In the genomic region with DNA sequence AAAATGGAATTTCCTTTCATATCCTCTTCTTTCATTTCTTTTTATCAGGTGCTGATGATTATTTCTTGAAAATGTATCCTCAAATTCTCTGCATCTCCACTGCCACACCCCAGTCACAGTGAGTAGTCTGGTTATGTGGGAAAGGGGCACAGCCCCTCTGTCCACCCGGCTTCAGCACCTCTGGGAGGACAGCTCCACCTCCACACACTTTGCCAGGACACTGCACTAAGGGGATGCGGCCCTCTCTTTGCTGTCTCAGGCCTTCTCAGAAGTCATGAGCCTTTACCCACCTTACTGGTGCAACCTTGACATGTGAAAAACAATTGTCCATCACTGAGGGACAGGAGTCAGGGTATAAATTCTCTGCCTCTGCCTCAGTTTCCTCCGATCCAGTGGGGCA, we compare ENCODE assay signal across 26 cellular contexts.
"Had no signal": no experiment of that assay in that cellular context is flagged by ENCODE, and none has a peak within 500 bp of the region (broad histone marks: within the 10 kb centered on the region; RNA-seq: fewer than 3 reads in every experiment).

No MANE protein-coding gene starts in this region.

- H3K27me3 ChIP-seq: brain microvascular endothelial cell, cardiac muscle cell had no signal

- H3K27ac Mint-ChIP-seq: activated CD4-positive, alpha-beta memory T cell treated with anti-CD3 and anti-CD28 coated beads, Interleukin-2, amount 10 ng/mL, durations not matched to agents 7 days and 5 days; activated CD4-positive, alpha-beta T cell treated with anti-CD3 and anti-CD28 coated beads for 36 hours; activated naive CD4-positive, alpha-beta T cell treated with anti-CD3 and anti-CD28 coated beads for 36 hours; activated naive CD8-positive, alpha-beta T cell; activated T-helper 17 cell treated with anti-CD3 and anti-CD28 coated beads, Interleukin-2, amount 50 U/mL, for 72 hours; T-cell had no signal

- ATAC-seq: activated CD4-positive, alpha-beta T cell treated with anti-CD3 and anti-CD28 coated beads for 36 hours; activated T-helper 17 cell treated with anti-CD3 and anti-CD28 coated beads, Interleukin-2, amount 50 U/mL, for 72 hours; T-cell had no signal

- H3K4me1 Mint-ChIP-seq: activated CD4-positive, alpha-beta memory T cell treated with anti-CD3 and anti-CD28 coated beads, Interleukin-2, amount 10 ng/mL, durations not matched to agents 7 days and 5 days; activated CD4-positive, alpha-beta T cell treated with anti-CD3 and anti-CD28 coated beads for 36 hours; activated T-helper 17 cell treated with anti-CD3 and anti-CD28 coated beads, Interleukin-2, amount 50 U/mL, for 72 hours; T-cell had no signal

- DNase-seq: activated CD4-positive, alpha-beta memory T cell treated with anti-CD3 and anti-CD28 coated beads, Interleukin-2, amount 10 ng/mL, durations not matched to agents 7 days and 5 days; activated CD4-positive, alpha-beta T cell treated with anti-CD3 and anti-CD28 coated beads for 36 hours; activated CD4-positive, alpha-beta T cell treated with anti-CD3 and anti-CD28 coated beads, Interleukin-2, amount 50 U/mL, for 1 hour; activated gamma-delta T cell; activated naive CD4-positive, alpha-beta T cell treated with anti-CD3 and anti-CD28 coated beads for 36 hours; activated T-cell treated with anti-CD3 and anti-CD28 coated beads for 4 hours; activated T-cell treated with anti-CD3 and anti-CD28 coated beads, Interleukin-2, amount 50 U/mL, for 48 hours; brain microvascular endothelial cell; Karpas-422; MM.1S; NCI-H1105; NCI-H1436; NCI-H187; NCI-H2081 treated with DMSO at 0.1 percent for 48 hours; NCI-H446; NCI-H524; PC-9; SIG-M5; T-cell; T-helper 2 cell; T1000 had no signal

- H3K4me2 ChIP-seq: PC-9 had no signal

- H3K36me3 Mint-ChIP-seq: activated naive CD8-positive, alpha-beta T cell; T-cell had no signal

- H2AFZ ChIP-seq: PC-9 had no signal

- H3K4me3 ChIP-seq: cardiac muscle cell, PC-9, SK-N-MC had no signal

- H3K27ac ChIP-seq: brain microvascular endothelial cell, cardiac muscle cell, PC-9, SK-N-MC, VCaP had no signal

- H3K27me3 Mint-ChIP-seq: activated CD4-positive, alpha-beta memory T cell treated with anti-CD3 and anti-CD28 coated beads, Interleukin-2, amount 10 ng/mL, durations not matched to agents 7 days and 5 days; activated CD4-positive, alpha-beta T cell treated with anti-CD3 and anti-CD28 coated beads for 36 hours; activated naive CD8-positive, alpha-beta T cell; activated T-helper 17 cell treated with anti-CD3 and anti-CD28 coated beads, Interleukin-2, amount 50 U/mL, for 72 hours; T-cell had no signal

- H3K36me3 ChIP-seq: brain microvascular endothelial cell, cardiac muscle cell had no signal

- H3K4me3 Mint-ChIP-seq: activated CD4-positive, alpha-beta memory T cell treated with anti-CD3 and anti-CD28 coated beads, Interleukin-2, amount 10 ng/mL, durations not matched to agents 7 days and 5 days; activated CD4-positive, alpha-beta T cell treated with anti-CD3 and anti-CD28 coated beads for 36 hours; activated naive CD4-positive, alpha-beta T cell treated with anti-CD3 and anti-CD28 coated beads for 36 hours; activated naive CD8-positive, alpha-beta T cell; activated T-helper 17 cell treated with anti-CD3 and anti-CD28 coated beads, Interleukin-2, amount 50 U/mL, for 72 hours; T-cell had no signal
